In the genomic region with DNA sequence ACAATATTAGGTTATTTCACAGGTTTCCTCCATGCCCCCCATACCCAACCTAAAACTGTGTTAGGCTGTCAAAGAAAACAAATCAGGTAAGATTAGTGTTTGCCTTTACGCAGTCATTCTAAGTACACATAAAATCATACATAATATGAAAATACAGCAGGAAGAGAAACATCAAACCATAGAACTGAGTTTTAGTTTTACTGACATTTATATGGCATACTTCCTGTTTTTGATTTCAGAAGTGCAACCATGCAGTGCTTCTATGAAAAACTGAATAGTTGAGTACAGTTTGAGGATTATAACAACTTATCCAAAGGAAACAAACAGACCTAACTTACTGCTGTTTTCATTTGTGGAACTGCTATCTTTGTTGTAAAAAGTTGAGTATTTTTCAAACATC, we compare ENCODE assay signal across 11 cellular contexts.
DNase-seq lines count a peak whose midpoint lies in the region; ATAC-seq and TF ChIP-seq lines count a peak whose summit lies in the region.
"Had no signal": no experiment of that assay in that cellular context is flagged by ENCODE, and none has a peak within 500 bp of the region (broad histone marks: within the 10 kb centered on the region; RNA-seq: fewer than 3 reads in every experiment).

No MANE protein-coding gene starts in this region.

- peak overlapping the region; percentile 73 for H3K4me2 ChIP-seq in OCI-LY7 (ENCODE audit: low read length)
- H3K4me2 ChIP-seq in PC-3 (ENCODE audit: low read length): no peak overlapping the region

- no peaks in the 10 kb centered on the region for H3K9me2 ChIP-seq in OCI-LY7 (ENCODE audit: insufficient read depth, low read length)
- no peaks in the 10 kb centered on the region for H3K9me2 ChIP-seq in PC-3 (replicated peaks; ENCODE audit: low read length)

- H3K9me3 Mint-ChIP-seq in activated T-cell treated with anti-CD3 and anti-CD28 coated beads, Interleukin-2, amount 50 U/mL, for 72 hours: no peaks in the 10 kb centered on the region

- H3K36me3 Mint-ChIP-seq in activated T-cell treated with anti-CD3 and anti-CD28 coated beads, Interleukin-2, amount 50 U/mL, for 72 hours (ENCODE audit: insufficient read depth in 2 of 2): peaks cover 0 to 9% of the 10 kb centered on the region in 2 donors

- no peak for TF ChIP-seq CTCF in OCI-LY7 (conservative IDR thresholded peaks at IDR 0.05; ENCODE audit: low read length)
- TF ChIP-seq CTCF in PC-3 (conservative IDR thresholded peaks at IDR 0.05; ENCODE audit: low read depth, low read length): no peak

- no peaks in the 10 kb centered on the region for H3K27me3 ChIP-seq in thymus (ENCODE audit: control insufficient read depth, insufficient read depth)
- no peaks in the 10 kb centered on the region for H3K27me3 ChIP-seq in PC-3 (ENCODE audit: low read length)
- H3K27me3 ChIP-seq: stomach had no signal

- H4K20me1 ChIP-seq in OCI-LY7 (ENCODE audit: insufficient read depth, low read length) (peaks cover 14% of the 10 kb centered on the region; the same call in 1 of the 2 replicates), PC-3 (ENCODE audit: low read length) (no peaks in the 10 kb centered on the region)

- H3K4me3 ChIP-seq in OCI-LY7 (ENCODE audit: low read depth, low read length, poor library complexity, severe bottlenecking) (peak overlapping the region; percentile 45), thymus (ENCODE audit: low read length) (no peak overlapping the region), PC-3 (ENCODE audit: low read length) (no peak overlapping the region)
- H3K4me3 ChIP-seq: stomach had no signal

- no peak overlapping the region for H3K9ac ChIP-seq in PC-3 (ENCODE audit: low read length)
- H3K9ac ChIP-seq: parathyroid adenoma had no signal

- peak overlapping the region; percentile 90 for H3K27ac Mint-ChIP-seq in activated T-cell treated with anti-CD3 and anti-CD28 coated beads, Interleukin-2, amount 50 U/mL, for 72 hours

- CTCF ChIA-PET in OCI-LY7 (lab: Charles Lee; ENCODE audit: unreplicated experiment): interaction anchor here (0.8 to 1.4 kb wide), 3 partner anchors 17 to 23 kb away, joined by 3 read pairs; no protein-coding TSS in a partner anchor
- CTCF ChIA-PET in PC-3 (lab: Charles Lee): no interaction called here

- peaks cover 42% of the 10 kb centered on the region for H3K4me1 ChIP-seq in OCI-LY7 (ENCODE audit: insufficient read depth, low read length, poor library complexity, severe bottlenecking)
- H3K4me1 ChIP-seq in thymus (ENCODE audit: control insufficient read depth, insufficient read depth, low read length): peaks cover 9% of the 10 kb centered on the region
- H3K4me1 ChIP-seq in PC-3 (ENCODE audit: insufficient read depth, low read length): peaks cover 14% of the 10 kb centered on the region; the same call in 1 of the 2 replicates
- H3K4me1 ChIP-seq: parathyroid adenoma had no signal

- WGBS in thymus: 23% methylated on average over 1 of the region's 1 CpG

- no peaks in the 10 kb centered on the region for H3K9me3 ChIP-seq in OCI-LY7 (ENCODE audit: low read length)
- H3K9me3 ChIP-seq in thymus (ENCODE audit: control insufficient read depth): no peaks in the 10 kb centered on the region
- H3K9me3 ChIP-seq in PC-3 (ENCODE audit: low read length): no peaks in the 10 kb centered on the region
- H3K9me3 ChIP-seq: stomach had no signal

- peak overlapping the region; percentile 64 to 77 for H3K4me3 Mint-ChIP-seq in activated T-cell treated with anti-CD3 and anti-CD28 coated beads, Interleukin-2, amount 50 U/mL, for 72 hours

- no peaks in the 10 kb centered on the region for H3K27me3 Mint-ChIP-seq in activated T-cell treated with anti-CD3 and anti-CD28 coated beads, Interleukin-2, amount 50 U/mL, for 72 hours (ENCODE audit: low read depth)

- H3K36me3 ChIP-seq in OCI-LY7 (ENCODE audit: insufficient read depth, low read length): peaks cover 47% of the 10 kb centered on the region; the same call in 1 of the 2 replicates
- H3K36me3 ChIP-seq in thymus (ENCODE audit: control insufficient read depth, insufficient read depth): no peaks in the 10 kb centered on the region
- no peaks in the 10 kb centered on the region; the same call in 1 of the 2 replicates for H3K36me3 ChIP-seq in PC-3 (ENCODE audit: low read depth, low read length)
- H3K36me3 ChIP-seq: stomach had no signal

- POLR2A ChIA-PET in OCI-LY7 (lab: Charles Lee) (interaction anchor here (0.6 to 2.6 kb wide), 10 partner anchors 8 to 759 kb away, joined by 3 to 11 read pairs (median 4); no protein-coding TSS in a partner anchor), PC-3 (lab: Charles Lee; ENCODE audit: unreplicated experiment) (no interaction called here)

- ATAC-seq in activated T-cell treated with anti-CD3 and anti-CD28 coated beads, Interleukin-2, amount 50 U/mL, for 72 hours (replicated peaks in 1 of 2): peak; percentile 22 to 53
- ATAC-seq in HG02798 (IDR thresholded peaks at IDR 0.05; ENCODE audit: poor library complexity, unreplicated experiment) (peak; percentile 65), PC-3 (no peak)

- H3K79me2 ChIP-seq in OCI-LY7 (ENCODE audit: insufficient read depth, low read depth, low read length): peaks cover 79% of the 10 kb centered on the region
- H3K79me2 ChIP-seq in PC-3 (ENCODE audit: low read length): no peaks in the 10 kb centered on the region
- H3K79me2 ChIP-seq: parathyroid adenoma had no signal

- no TSS peak for BruUV-seq in OCI-LY7 (replicated peaks; lab: Mats Ljungman, UMichigan)
- no TSS peak for BruUV-seq in PC-3 (replicated peaks; lab: Mats Ljungman, UMichigan)

- intact Hi-C loops in OCI-LY7 (cut with micrococcal nuclease; ENCODE audit: unreplicated experiment): no loop called here
- intact Hi-C loops in PC-3 (cut with micrococcal nuclease): no loop called here

- H3K27ac ChIP-seq in OCI-LY7 (ENCODE audit: low read depth, low read length, poor library complexity, severe bottlenecking) (peak overlapping the region; percentile 78), thymus (ENCODE audit: low read depth) (peak overlapping the region; percentile 89), PC-3 (ENCODE audit: low read length) (no peak overlapping the region)
- H3K27ac ChIP-seq: parathyroid adenoma, stomach had no signal

- no peak for DNase-seq in activated T-cell treated with anti-CD3 and anti-CD28 coated beads, Interleukin-2, amount 50 U/mL, for 72 hours
- no peak for DNase-seq in activated T-cell treated with anti-CD3 and anti-CD28 coated beads, Interleukin-2, amount 50 U/mL, for 48 hours
- DNase-seq in OCI-LY7 (ENCODE audit: low spot score): peak; percentile 74
- no peak for DNase-seq in PC-3
- DNase-seq in dermis blood vessel endothelial cell: no peak
- no peak for DNase-seq in activated CD4-positive, CD25-positive, alpha-beta regulatory T cell treated with anti-CD3 and anti-CD28 coated beads, Interleukin-2, amount 50 U/mL, for 72 hours
- DNase-seq: foreskin melanocyte, stomach had no signal

- H3F3A ChIP-seq in PC-3 (ENCODE audit: low read length, unreplicated experiment): no peaks in the 10 kb centered on the region

- peaks cover 35% of the 10 kb centered on the region for H3K4me1 Mint-ChIP-seq in activated T-cell treated with anti-CD3 and anti-CD28 coated beads, Interleukin-2, amount 50 U/mL, for 72 hours (ENCODE audit: low read depth)

- H2AFZ ChIP-seq in OCI-LY7 (ENCODE audit: low read length) (no peak overlapping the region; the same call in 1 of the 2 replicates), PC-3 (ENCODE audit: low read length) (no peak overlapping the region)
- H2AFZ ChIP-seq: parathyroid adenoma had no signal
